Comparison of ENCODE assay signal across 33 cellular contexts in the genomic region with DNA sequence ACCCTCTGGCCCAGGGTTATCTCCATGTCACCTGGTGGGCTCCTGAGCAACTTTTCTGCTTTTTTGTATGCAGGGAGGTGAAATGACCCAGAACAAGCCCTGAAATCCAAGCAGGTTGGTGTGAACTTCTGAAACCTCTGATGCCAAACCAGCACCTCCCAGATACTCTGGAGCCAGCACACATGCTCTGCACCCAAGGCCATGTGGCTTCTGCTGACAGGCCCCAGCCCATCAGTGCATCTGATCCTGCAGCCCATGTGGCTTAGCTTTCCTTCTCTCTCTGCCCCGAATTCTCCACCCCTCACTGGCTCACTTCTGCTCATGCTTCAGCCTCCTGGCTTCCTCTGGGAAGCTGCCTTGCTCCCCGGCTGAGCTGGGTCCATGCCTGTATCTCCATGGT.
"Had no signal": no experiment of that assay in that cellular context is flagged by ENCODE, and none has a peak within 500 bp of the region (broad histone marks: within the 10 kb centered on the region; RNA-seq: fewer than 3 reads in every experiment).

No MANE protein-coding gene starts in this region.

- FAIRE-seq: urothelium cell line had no signal

- H3K4me3 Mint-ChIP-seq: naive B cell; naive thymus-derived CD8-positive, alpha-beta T cell; natural killer cell treated with Interleukin-12 subunit alpha and Interleukin-12 subunit beta and Interleukin-15 and Interleukin-18, amount 100 ng/mL, for 72 hours; nephron progenitor cell; neural crest cell; stimulated activated memory B cell treated with anti-CD40 and anti-IgM and Interleukin-4, amounts not matched to agents 10 μg/mL and 1 μg/mL and 100 μg/mL, for 72 hours; stimulated activated naive CD8-positive, alpha-beta T cell treated with anti-CD3 and anti-CD28 coated beads, Interleukin-15, amount 100 ng/mL, for 72 hours; type B pancreatic cell had no signal

- DNase-seq: naive B cell; naive thymus-derived CD8-positive, alpha-beta T cell; nephron progenitor cell; occipital lobe; ovary; posterior cingulate gyrus; psoas muscle; right cardiac atrium; spleen; stimulated activated CD4-positive, alpha-beta T cell treated with anti-CD3 and anti-CD28 coated beads, Interleukin-12 subunit alpha, Interleukin-12 subunit beta, amount 100 ng/mL, for 4 hours; stimulated activated CD4-positive, alpha-beta T cell treated with anti-CD3 and anti-CD28 coated beads, Interleukin-1b, Interleukin-23, amount 100 ng/mL, for 48 hours; stimulated activated CD4-positive, alpha-beta T cell treated with anti-CD3 and anti-CD28 coated beads, Interleukin-4, amount 100 ng/mL, for 1 hour; stimulated activated CD4-positive, alpha-beta T cell treated with anti-CD3 and anti-CD28 coated beads, Interleukin-4, amount 100 ng/mL, for 4 hours; stimulated activated CD8-positive, alpha-beta memory T cell treated with anti-CD3 and anti-CD28 coated beads, Interleukin-4, amount 100 ng/mL, for 48 hours; stimulated activated naive CD4-positive, alpha-beta T cell; stimulated activated naive CD8-positive, alpha-beta T cell treated with anti-CD3 and anti-CD28 coated beads, Interleukin-15, amount 100 ng/mL, for 72 hours; stimulated activated naive CD8-positive, alpha-beta T cell treated with anti-CD3 and anti-CD28 coated beads, Interleukin-15, Interleukin-2, amounts not matched to agents 100 U/mL and 50 U/mL, for 24 hours; substantia nigra; testis; tibial artery; transverse colon had no signal

- H3K79me2 ChIP-seq: parathyroid adenoma had no signal

- H3K27me3 Mint-ChIP-seq: stimulated activated naive CD8-positive, alpha-beta T cell treated with anti-CD3 and anti-CD28 coated beads, Interleukin-15, amount 100 ng/mL, for 72 hours had no signal

- H3K36me3 Mint-ChIP-seq: naive B cell; naive thymus-derived CD8-positive, alpha-beta T cell; natural killer cell treated with Interleukin-12 subunit alpha and Interleukin-12 subunit beta and Interleukin-15 and Interleukin-18, amount 100 ng/mL, for 72 hours; stimulated activated memory B cell treated with anti-CD40 and anti-IgM and Interleukin-4, amounts not matched to agents 10 μg/mL and 1 μg/mL and 100 μg/mL, for 72 hours; type B pancreatic cell had no signal

- H3K4me3 ChIP-seq: ovary, psoas muscle, skin epidermis, smooth muscle cell, spleen, suprapubic skin, testis, tibial artery, transverse colon, vagina had no signal

- H3K4me2 ChIP-seq: smooth muscle cell had no signal

- H3K27me3 ChIP-seq: ovary, spleen, testis, transverse colon, vagina had no signal

- H3K9me3 Mint-ChIP-seq: naive B cell; naive thymus-derived CD8-positive, alpha-beta T cell; natural killer cell treated with Interleukin-12 subunit alpha and Interleukin-12 subunit beta and Interleukin-15 and Interleukin-18, amount 100 ng/mL, for 72 hours; nephron progenitor cell; neural crest cell; stimulated activated memory B cell treated with anti-CD40 and anti-IgM and Interleukin-4, amounts not matched to agents 10 μg/mL and 1 μg/mL and 100 μg/mL, for 72 hours; stimulated activated naive CD8-positive, alpha-beta T cell treated with anti-CD3 and anti-CD28 coated beads, Interleukin-15, amount 100 ng/mL, for 72 hours; type B pancreatic cell had no signal

- H3K4me1 Mint-ChIP-seq: naive thymus-derived CD8-positive, alpha-beta T cell; stimulated activated naive CD8-positive, alpha-beta T cell treated with anti-CD3 and anti-CD28 coated beads, Interleukin-15, amount 100 ng/mL, for 72 hours had no signal

- H2AFZ ChIP-seq: parathyroid adenoma had no signal

- H3K9me3 ChIP-seq: ovary, psoas muscle, spleen, suprapubic skin, testis, tibial artery, transverse colon, vagina had no signal

- H3K36me3 ChIP-seq: ovary, spleen, suprapubic skin, tibial artery, transverse colon, vagina had no signal

- H3K27ac Mint-ChIP-seq: natural killer cell treated with Interleukin-12 subunit alpha and Interleukin-12 subunit beta and Interleukin-15 and Interleukin-18, amount 100 ng/mL, for 72 hours; nephron progenitor cell; progenitor cell of endocrine pancreas; stimulated activated memory B cell treated with anti-CD40 and anti-IgM and Interleukin-4, amounts not matched to agents 10 μg/mL and 1 μg/mL and 100 μg/mL, for 72 hours; type B pancreatic cell had no signal

- H3K9ac ChIP-seq: parathyroid adenoma had no signal

- H3K27ac ChIP-seq: ovary, parathyroid adenoma, psoas muscle, skin epidermis, spleen, suprapubic skin, testis, tibial artery, transverse colon, vagina had no signal

- ATAC-seq: naive thymus-derived CD8-positive, alpha-beta T cell; natural killer cell treated with Interleukin-12 subunit alpha and Interleukin-12 subunit beta and Interleukin-15 and Interleukin-18, amount 100 ng/mL, for 72 hours; psoas muscle; right cardiac atrium; sciatic nerve; stimulated activated naive CD8-positive, alpha-beta T cell treated with anti-CD3 and anti-CD28 coated beads, Interleukin-15, amount 100 ng/mL, for 72 hours; stimulated activated naive CD8-positive, alpha-beta T cell treated with anti-CD3 and anti-CD28 coated beads, Interleukin-15, Interleukin-2, amounts not matched to agents 100 U/mL and 50 U/mL, for 24 hours had no signal

- H3K4me1 ChIP-seq: parathyroid adenoma, testis, tibial artery, transverse colon had no signal
